Comparison of ENCODE assay signal across 19 cellular contexts in the genomic region with DNA sequence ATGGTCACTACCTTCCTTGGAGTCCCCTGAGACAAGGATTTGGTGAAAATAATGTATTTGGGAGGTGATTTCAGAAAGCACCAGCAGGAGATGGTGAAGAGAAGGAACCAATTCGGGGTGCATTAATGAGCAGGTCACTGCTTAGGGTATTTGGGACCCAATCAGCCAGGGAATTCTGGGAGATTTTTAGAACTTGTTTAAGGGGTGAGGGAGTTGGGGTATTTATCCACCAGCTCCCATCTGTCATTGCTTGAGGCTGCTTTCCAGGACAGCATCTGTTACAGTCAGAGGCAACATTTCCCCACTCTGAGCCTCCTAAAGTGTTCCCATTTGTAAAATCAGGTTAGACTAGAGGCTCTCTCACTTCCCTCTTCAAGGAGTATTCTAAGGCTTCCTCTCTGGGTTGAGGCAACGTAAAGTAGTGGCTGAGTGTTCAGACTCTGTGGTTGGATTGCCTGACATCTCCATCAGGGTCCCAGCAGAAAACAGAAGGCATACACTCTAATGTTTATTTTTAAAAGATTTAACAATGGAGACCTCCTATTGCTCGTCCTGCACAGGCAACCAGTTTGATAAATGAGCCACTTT.
"Had no signal": no experiment of that assay in that cellular context is flagged by ENCODE, and none has a peak within 500 bp of the region (broad histone marks: within the 10 kb centered on the region; RNA-seq: fewer than 3 reads in every experiment).

No MANE protein-coding gene starts in this region.

- H3K36me3 ChIP-seq: esophagus squamous epithelium, stomach, vagina had no signal

- H3K27ac ChIP-seq: body of pancreas, esophagus squamous epithelium, stomach, vagina had no signal

- ATAC-seq: activated CD4-positive, CD25-positive, alpha-beta regulatory T cell treated with anti-CD3 and anti-CD28 coated beads, Interleukin-2, amount 50 U/mL, for 24 hours; activated CD8-positive, alpha-beta T cell treated with anti-CD3 and anti-CD28 coated beads, Interleukin-2, amount 10 ng/mL, durations not matched to agents 7 days and 5 days; body of pancreas; left ventricle myocardium superior had no signal

- H3K36me3 Mint-ChIP-seq: activated naive CD8-positive, alpha-beta T cell treated with anti-CD3 and anti-CD28 coated beads, Interleukin-2, amount 10 ng/mL, durations not matched to agents 7 days and 5 days had no signal

- H3K4me1 Mint-ChIP-seq: activated CD4-positive, alpha-beta T cell treated with anti-CD3 and anti-CD28 coated beads, Interleukin-2, amount 10 ng/mL, durations not matched to agents 7 days and 5 days; memory B cell had no signal

- H3K27me3 ChIP-seq: body of pancreas, vagina had no signal

- H3K27ac Mint-ChIP-seq: activated CD4-positive, alpha-beta T cell treated with anti-CD3 and anti-CD28 coated beads, Interleukin-2, amount 10 ng/mL, durations not matched to agents 7 days and 5 days; activated CD8-positive, alpha-beta T cell treated with anti-CD3 and anti-CD28 coated beads, Interleukin-2, amount 10 ng/mL, durations not matched to agents 7 days and 5 days; activated naive CD8-positive, alpha-beta T cell treated with anti-CD3 and anti-CD28 coated beads, Interleukin-2, amount 10 ng/mL, durations not matched to agents 7 days and 5 days; activated T-cell treated with anti-CD3 and anti-CD28 coated beads, Interleukin-2, amount 50 U/mL, for 24 hours; activated T-helper 2 cell treated with anti-CD3 and anti-CD28 coated beads, Interferon-gamma antibody, Interleukin-2, Interleukin-4, amounts not matched to agents 10 μg/mL and 5 μg/mL and 100 μg/mL, durations not matched to agents 14 hours and 24 hours and 36 hours had no signal

- H3K9me3 ChIP-seq: body of pancreas, esophagus squamous epithelium, stomach, vagina had no signal

- H3K4me3 Mint-ChIP-seq: activated CD4-positive, alpha-beta T cell treated with anti-CD3 and anti-CD28 coated beads, Interleukin-2, amount 10 ng/mL, durations not matched to agents 7 days and 5 days; activated CD8-positive, alpha-beta T cell treated with anti-CD3 and anti-CD28 coated beads, Interleukin-2, amount 10 ng/mL, durations not matched to agents 7 days and 5 days; activated naive CD8-positive, alpha-beta T cell treated with anti-CD3 and anti-CD28 coated beads, Interleukin-2, amount 10 ng/mL, durations not matched to agents 7 days and 5 days; activated T-cell treated with anti-CD3 and anti-CD28 coated beads, Interleukin-2, amount 50 U/mL, for 24 hours; memory B cell had no signal

- H3K4me3 ChIP-seq: body of pancreas, esophagus squamous epithelium, stomach, vagina had no signal

- H3K4me1 ChIP-seq: body of pancreas, esophagus squamous epithelium, vagina had no signal

- DNase-seq: activated CD4-positive, alpha-beta T cell treated with anti-CD3 and anti-CD28 coated beads, Interleukin-2, amount 10 ng/mL, durations not matched to agents 7 days and 5 days; activated CD8-positive, alpha-beta T cell treated with anti-CD3 and anti-CD28 coated beads, Interleukin-2, amount 10 ng/mL, durations not matched to agents 7 days and 5 days; activated naive CD4-positive, alpha-beta T cell treated with Interleukin-2 at 50 U/mL for 16 hours; activated naive CD8-positive, alpha-beta T cell treated with anti-CD3 and anti-CD28 coated beads, Interleukin-2, amount 10 ng/mL, durations not matched to agents 7 days and 5 days; activated T-cell treated with anti-CD3 and anti-CD28 coated beads, Interleukin-2, amount 50 U/mL, for 24 hours; amygdala; body of pancreas; dermis blood vessel endothelial cell; effector memory CD4-positive, alpha-beta T cell; esophagus squamous epithelium; left ventricle myocardium superior; occipital lobe; stimulated activated CD4-positive, alpha-beta T cell treated with anti-CD3 and anti-CD28 coated beads, Interleukin-12 subunit alpha, Interleukin-12 subunit beta, amount 100 ng/mL, for 4 hours; stomach; trophoblast cell had no signal
